8 cellular contexts compared by ENCODE assay signal in the genomic region with DNA sequence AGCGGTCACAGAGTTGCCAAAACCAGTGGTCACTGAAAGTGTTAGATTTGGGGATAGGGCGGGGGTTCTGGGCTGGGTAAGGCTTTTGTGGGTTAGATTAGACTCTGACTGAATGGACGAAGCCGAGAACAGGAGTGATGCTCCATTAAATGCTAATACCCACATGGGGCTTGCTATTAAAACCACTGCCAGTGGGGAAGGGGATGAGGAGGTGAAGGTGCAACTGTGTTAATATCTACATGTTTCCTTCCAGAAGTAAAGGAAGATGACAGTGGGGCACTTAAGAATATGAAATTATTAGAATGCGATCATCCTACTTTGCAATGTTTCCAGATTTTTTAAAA. TPM values are rescaled to one million over a fixed set of nuclear protein-coding genes. Genes with fewer than 3 reads are reported as not detected.
DNase-seq lines count a peak whose midpoint lies in the region; ATAC-seq and TF ChIP-seq lines count a peak whose summit lies in the region.

No MANE protein-coding gene starts in this region.

- H3K4me1 ChIP-seq in iPS-18a (ENCODE audit: control insufficient read depth, low read depth, low read length): peaks cover 4% of the 10 kb centered on the region

- ATAC-seq in HG03175 (IDR thresholded peaks at IDR 0.05; ENCODE audit: unreplicated experiment): peak; percentile 30
- peak in 1 of 2 donors; percentile 46 for ATAC-seq in activated naive CD4-positive, alpha-beta T cell treated with anti-CD3 and anti-CD28 coated beads, Interleukin-2, amount 50 U/mL, for 72 hours
- ATAC-seq in stimulated activated naive CD8-positive, alpha-beta T cell treated with anti-CD3 and anti-CD28 coated beads, Interleukin-15, amount 100 ng/mL, for 72 hours: peak; percentile 55

- peak overlapping the region; percentile 95 to 96 for H3K27ac Mint-ChIP-seq in activated naive CD4-positive, alpha-beta T cell treated with anti-CD3 and anti-CD28 coated beads, Interleukin-2, amount 50 U/mL, for 72 hours
- peak overlapping the region; percentile 97 to 98 for H3K27ac Mint-ChIP-seq in stimulated activated naive CD8-positive, alpha-beta T cell treated with anti-CD3 and anti-CD28 coated beads, Interleukin-15, amount 100 ng/mL, for 72 hours

- H3K9me3 Mint-ChIP-seq in activated naive CD4-positive, alpha-beta T cell treated with anti-CD3 and anti-CD28 coated beads, Interleukin-2, amount 50 U/mL, for 72 hours: peaks cover 33 to 47% of the 10 kb centered on the region in 2 donors
- peaks cover 31 to 54% of the 10 kb centered on the region in 2 donors for H3K9me3 Mint-ChIP-seq in stimulated activated naive CD8-positive, alpha-beta T cell treated with anti-CD3 and anti-CD28 coated beads, Interleukin-15, amount 100 ng/mL, for 72 hours

- peak overlapping the region; percentile 100 for H3K4me3 ChIP-seq in iPS-18a (ENCODE audit: low read length)

- peak overlapping the region; percentile 98 for H3K9ac ChIP-seq in iPS-18a (ENCODE audit: low read length)

- H3K27me3 ChIP-seq in iPS-18a (ENCODE audit: control insufficient read depth, insufficient read depth, low read length): no peaks in the 10 kb centered on the region

- DNase-seq in NOMO-1 treated with DMSO at 0.1 percent for 48 hours (lab: John Stamatoyannopoulos, UW; ENCODE audit: unreplicated experiment) (peak; percentile 48), NOMO-1 (lab: John Stamatoyannopoulos, UW; ENCODE audit: unreplicated experiment in 2 of 2) (no peak), inferior parietal cortex (ENCODE audit: extremely low spot score) (no peak), GM10248 (ENCODE audit: extremely low spot score) (no peak)
- no peak for DNase-seq in activated naive CD4-positive, alpha-beta T cell treated with anti-CD3 and anti-CD28 coated beads, Interleukin-2, amount 50 U/mL, for 72 hours (ENCODE audit: low spot score in 2 of 2)
- no peak for DNase-seq in stimulated activated naive CD8-positive, alpha-beta T cell treated with anti-CD3 and anti-CD28 coated beads, Interleukin-15, amount 100 ng/mL, for 72 hours

- H3K27ac ChIP-seq in iPS-18a (ENCODE audit: low read length): peak overlapping the region; percentile 96

- peaks cover 24% of the 10 kb centered on the region for H3K4me1 Mint-ChIP-seq in stimulated activated naive CD8-positive, alpha-beta T cell treated with anti-CD3 and anti-CD28 coated beads, Interleukin-15, amount 100 ng/mL, for 72 hours

- no peak for TF ChIP-seq CTCF in GM10248 (IDR thresholded peaks at IDR 0.05; ENCODE audit: control extremely low read depth, extremely low read depth, low read depth, missing control alignments)

- peaks cover 19% of the 10 kb centered on the region for H3K9me3 ChIP-seq in iPS-18a (ENCODE audit: control insufficient read depth, low read depth, low read length)

- no peaks in the 10 kb centered on the region for H3K27me3 Mint-ChIP-seq in stimulated activated naive CD8-positive, alpha-beta T cell treated with anti-CD3 and anti-CD28 coated beads, Interleukin-15, amount 100 ng/mL, for 72 hours

- CTCF ChIA-PET in GM10248 (lab: Yijun Ruan, JAX): no interaction called here

- peaks cover 74 to 88% of the 10 kb centered on the region in 2 donors for H3K36me3 Mint-ChIP-seq in activated naive CD4-positive, alpha-beta T cell treated with anti-CD3 and anti-CD28 coated beads, Interleukin-2, amount 50 U/mL, for 72 hours

- peak overlapping the region; percentile 88 to 93 for H3K4me3 Mint-ChIP-seq in stimulated activated naive CD8-positive, alpha-beta T cell treated with anti-CD3 and anti-CD28 coated beads, Interleukin-15, amount 100 ng/mL, for 72 hours

- POLR2A ChIA-PET in GM10248 (lab: Yijun Ruan, JAX): no interaction called here

- H3K36me3 ChIP-seq in iPS-18a (ENCODE audit: control insufficient read depth, low read depth, low read length): peaks cover 27% of the 10 kb centered on the region

RNA-seq across cellular contexts. Expression of a gene that starts 0.6 kb away (rescaled TPM):
- 1 to 10 TPM; 7.6 to 9.0 TPM for total RNA-seq in activated naive CD4-positive, alpha-beta T cell treated with anti-CD3 and anti-CD28 coated beads, Interleukin-2, amount 50 U/mL, for 72 hours

RNA-seq across cellular contexts. Expression of a gene that starts 19.9 kb away (rescaled TPM):
- 10 to 100 TPM; 15.9 to 17.9 TPM for total RNA-seq in activated naive CD4-positive, alpha-beta T cell treated with anti-CD3 and anti-CD28 coated beads, Interleukin-2, amount 50 U/mL, for 72 hours

RNA-seq across cellular contexts. Expression of a gene that starts 20.7 kb away (rescaled TPM):
- total RNA-seq in activated naive CD4-positive, alpha-beta T cell treated with anti-CD3 and anti-CD28 coated beads, Interleukin-2, amount 50 U/mL, for 72 hours: 10 to 100 TPM in 1 of 2 donors, 1 to 10 TPM in 1; 9.9 to 17.1 TPM

RNA-seq across cellular contexts. Expression of a gene that starts 42.1 kb away (rescaled TPM):
- total RNA-seq in activated naive CD4-positive, alpha-beta T cell treated with anti-CD3 and anti-CD28 coated beads, Interleukin-2, amount 50 U/mL, for 72 hours: 1 to 10 TPM; 8.7 to 9.5 TPM
